18 cellular contexts compared by ENCODE assay signal in the genomic region with DNA sequence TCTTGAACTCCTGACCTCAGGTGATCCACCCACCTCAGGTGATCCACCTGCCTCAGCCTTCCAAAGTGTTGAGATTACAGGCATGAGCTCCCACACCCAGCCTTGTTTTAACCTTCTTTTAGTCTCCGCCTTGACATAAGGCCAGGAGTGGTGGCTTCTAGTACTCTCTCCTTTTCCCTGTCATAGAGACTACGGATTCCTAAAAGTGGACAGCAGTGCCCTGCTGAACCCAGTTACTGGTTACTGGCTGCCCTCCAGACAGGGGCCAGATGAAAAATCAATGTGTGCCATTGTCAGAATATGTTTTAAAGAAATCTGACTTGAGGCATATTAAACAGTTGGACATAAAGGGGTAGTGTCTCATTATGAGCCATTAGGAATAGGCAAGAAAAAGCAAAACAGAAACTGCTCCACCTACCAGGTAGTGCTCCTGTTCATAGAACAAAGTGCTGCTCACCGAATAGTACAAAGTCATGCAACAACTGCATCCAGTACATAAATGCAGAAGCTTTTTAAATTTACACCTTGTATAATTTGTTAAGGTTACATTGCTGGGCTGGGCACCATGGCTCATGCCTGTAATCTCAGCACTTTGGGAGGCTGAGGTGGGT. TPM values are rescaled to one million over a fixed set of nuclear protein-coding genes. Genes with fewer than 3 reads are reported as not detected.
DNase-seq lines count a peak whose midpoint lies in the region; ATAC-seq, FAIRE-seq and TF ChIP-seq lines count a peak whose summit lies in the region.
"Had no signal": no experiment of that assay in that cellular context is flagged by ENCODE, and none has a peak within 500 bp of the region (broad histone marks: within the 10 kb centered on the region; RNA-seq: fewer than 3 reads in every experiment).

No MANE protein-coding gene starts in this region.

- ATAC-seq in right lobe of liver (peak; percentile 33 to 52 (median 45)), HepG2 (no peak), HG03196 (IDR thresholded peaks at IDR 0.05; ENCODE audit: unreplicated experiment) (no peak), HG03469 (IDR thresholded peaks at IDR 0.05; ENCODE audit: unreplicated experiment) (no peak), upper lobe of right lung (no peak)
- ATAC-seq: GM23338 had no signal

- peaks cover 0 to 9% (median 0%) of the 10 kb centered on the region in 4 donors for H3K4me1 ChIP-seq in right lobe of liver
- H3K4me1 ChIP-seq in HepG2 (ENCODE audit: insufficient read depth, low read length), result peaks cover 19% of the 10 kb centered on the region
- peaks cover 2 to 3% of the 10 kb centered on the region in 2 donors for H3K4me1 ChIP-seq in small intestine (ENCODE audit: control insufficient read depth in 2 of 2, insufficient read depth in 1 of 2, low read depth in 1 of 2, low read length in 1 of 2)
- no peaks in the 10 kb centered on the region for H3K4me1 ChIP-seq in upper lobe of right lung
- H3K4me1 ChIP-seq: BE2C, Caco-2 had no signal

- H3K36me3 ChIP-seq in right lobe of liver, result no peaks in the 10 kb centered on the region
- H3K36me3 ChIP-seq in HepG2 (replicated peaks in 1 of 2; ENCODE audit: control insufficient read depth in 1 of 2, insufficient read depth in 2 of 2, low read length in 2 of 2), result no peaks in the 10 kb centered on the region
- H3K36me3 ChIP-seq in small intestine (ENCODE audit: control insufficient read depth in 2 of 2, insufficient read depth in 2 of 2, low read length in 2 of 2), result no peaks in the 10 kb centered on the region
- no peaks in the 10 kb centered on the region for H3K36me3 ChIP-seq in upper lobe of right lung
- H3K36me3 ChIP-seq: BE2C had no signal

- BruUV-seq in HepG2 (replicated peaks; lab: Mats Ljungman, UMichigan), result no TSS peak

- no peaks in the 10 kb centered on the region for H4K20me1 ChIP-seq in HepG2 (ENCODE audit: insufficient read depth, low read length)

- DNase-seq in right lobe of liver (no peak), HepG2 (ENCODE audit: low spot score) (no peak), SK-MEL-5 (ENCODE audit: low read depth, low spot score) (peak; percentile 40), islet precursor cell (peak; percentile 28), small intestine (peak; percentile 32), upper lobe of right lung (no peak)
- DNase-seq: ACHN; BE2C; C1 segment of cervical spinal cord; Caco-2; CD4-positive, CD25-positive, alpha-beta regulatory T cell; CD8-positive, alpha-beta memory T cell; HCEC 1CT had no signal

- TF ChIP-seq EP300 in HepG2 (IDR thresholded peaks at IDR 0.05; ENCODE audit: low read depth in 2 of 2, low read length in 2 of 2), result no peak
- TF ChIP-seq EP300 in HepG2 (CRISPR knock-in tag; IDR thresholded peaks at IDR 0.05; ENCODE audit: borderline replicate concordance), result no peak

- 31% methylated on average over 2 of the region's 3 CpGs for WGBS in right lobe of liver (ENCODE audit: insufficient coverage, low coverage, low lambda C conversion rate, missing lambda C conversion rate)
- WGBS in HepG2 (ENCODE audit: low lambda C conversion rate), result 83% methylated on average over 3 of the region's 3 CpGs
- WGBS in small intestine, 3 donors, result 58 to 80% (median 70%) methylated on average over 3 of the region's 3 CpGs

- no peak for TF ChIP-seq RAD21 in HepG2 (CRISPR knock-in tag; IDR thresholded peaks at IDR 0.05)

- FAIRE-seq in HepG2 (lab: Jason Lieb, UNC), result no peak
- no peak for FAIRE-seq in small intestine (lab: Jason Lieb, UNC)
- FAIRE-seq: D721Med, H54 had no signal

- CTCF ChIA-PET in HepG2 (lab: Yijun Ruan, JAX; ENCODE audit: low intra/inter-chr PET ratio, low total read pairs), result no interaction called here

- H3K9ac ChIP-seq in HepG2 (ENCODE audit: insufficient read depth, low read depth, low read length), result no peak overlapping the region

- TF ChIP-seq CTCF in right lobe of liver (IDR thresholded peaks at IDR 0.05) (no peak), HepG2 (CRISPR knock-in tag; IDR thresholded peaks at IDR 0.05) (no peak), upper lobe of right lung (IDR thresholded peaks at IDR 0.05) (no peak)

- H3K27me3 ChIP-seq in right lobe of liver (no peaks in the 10 kb centered on the region), HepG2 (ENCODE audit: control insufficient read depth in 1 of 2, insufficient read depth in 2 of 2, low read length in 2 of 2) (peaks cover 0 to 3% of the 10 kb centered on the region in 2 experiments; a peak in 2 of 5 replicates), small intestine (ENCODE audit: control insufficient read depth in 2 of 2, insufficient read depth in 2 of 2, low read length in 2 of 2) (no peaks in the 10 kb centered on the region), upper lobe of right lung (no peaks in the 10 kb centered on the region)

- no peaks in the 10 kb centered on the region for H3K79me2 ChIP-seq in HepG2 (ENCODE audit: insufficient read depth, low read length)

- H3K27ac ChIP-seq in right lobe of liver (no peak overlapping the region), HepG2 (ENCODE audit: extremely low read length, insufficient read depth, low read length) (no peak overlapping the region), small intestine (ENCODE audit: low read depth in 1 of 2, low read length in 1 of 2) (no peak overlapping the region), upper lobe of right lung (no peak overlapping the region)

- H3K4me3 ChIP-seq in right lobe of liver (no peak overlapping the region), HepG2 (replicated peaks in 1 of 3; ENCODE audit: insufficient read depth in 1 of 3, low read depth in 2 of 3, low read length in 3 of 3) (no peak overlapping the region), small intestine (ENCODE audit: low read depth in 1 of 2, low read length in 2 of 2) (no peak overlapping the region), upper lobe of right lung (no peak overlapping the region)
- H3K4me3 ChIP-seq: GM23338 had no signal

- no peaks in the 10 kb centered on the region for H3K9me3 ChIP-seq in right lobe of liver
- H3K9me3 ChIP-seq in HepG2 (ENCODE audit: low read length), result no peaks in the 10 kb centered on the region
- no peaks in the 10 kb centered on the region for H3K9me3 ChIP-seq in small intestine (ENCODE audit: control insufficient read depth, low read depth)
- no peaks in the 10 kb centered on the region for H3K9me3 ChIP-seq in upper lobe of right lung
- H3K9me3 ChIP-seq: BE2C, Caco-2 had no signal

- POLR2A ChIA-PET in HepG2 (lab: Yijun Ruan, JAX), result interaction anchor here (0.7 kb wide), 1 partner anchor 32 kb away, joined by 3 read pairs; a partner anchor contains a TSS

- intact Hi-C loops in right lobe of liver (cut with DNase I), result no loop called here
- intact Hi-C loops in HepG2 (cut with micrococcal nuclease; ENCODE audit: unreplicated experiment), result no loop called here
- intact Hi-C loops in upper lobe of right lung (cut with DNase I), result no loop called here

- in situ Hi-C loops in HepG2 (cut with HindIII; ENCODE audit: extremely low pct_ligation_motif_present, low pct_unique_long_range_greater_than_20kb) (no loop called here), SK-MEL-5 (cut with HindIII; ENCODE audit: low pct_unique_long_range_greater_than_20kb, low sequenced_read_pairs) (no loop called here)

- no peak overlapping the region for H3K4me2 ChIP-seq in HepG2 (ENCODE audit: low read depth, low read length)
- H3K4me2 ChIP-seq: GM23338 had no signal

- TF ChIP-seq POLR2A in right lobe of liver (IDR thresholded peaks at IDR 0.05), result no peak
- TF ChIP-seq POLR2A in HepG2 (IDR thresholded peaks at IDR 0.05; ENCODE audit: insufficient read depth in 1 of 2, low read depth in 2 of 2, low read length in 2 of 2), result no peak

- H2AFZ ChIP-seq in HepG2 (ENCODE audit: low read length), result no peak overlapping the region
- H2AFZ ChIP-seq: GM23338 had no signal

RNA-seq across cellular contexts. Expression of a gene that starts 32.1 kb away (rescaled TPM):
- total RNA-seq in right lobe of liver (10 to 100 TPM; 35.6 to 60.8 (median 49.8) TPM), HepG2 (2016; rRNA removed; fragmentation: Illumina TruSeq; extraction: Trizol) (38.3 and 42.2 TPM in 2 replicates), upper lobe of right lung (89.3 TPM)
- total RNA-seq in HepG2 (2016; cell fraction: cytosol; rRNA removed; fragmentation: Illumina TruSeq; extraction: Trizol; ENCODE audit: low read depth), result 11.5 and 12.7 TPM in 2 replicates
- 30.2 and 40.2 TPM in 2 replicates for total RNA-seq in HepG2 (2016; cell fraction: insoluble cytoplasmic fraction; rRNA removed; fragmentation: Illumina TruSeq; extraction: Trizol)
- 13.6 and 14.8 TPM in 2 replicates for total RNA-seq in HepG2 (2016; cell fraction: membrane; rRNA removed; fragmentation: Illumina TruSeq; extraction: Trizol)
- 60.9 and 76.8 TPM in 2 replicates for total RNA-seq in HepG2 (2016; cell fraction: nucleus; rRNA removed; fragmentation: Illumina TruSeq; extraction: Trizol)
- polyA plus RNA-seq in HepG2 (2011; rRNA removed) (30.8 and 37.6 TPM in 2 replicates), small intestine (10 to 100 TPM; 13.2 to 37.8 (median 22.1) TPM)
- 17.8 and 19.0 TPM in 2 replicates for polyA plus RNA-seq in HepG2 (2011; cell fraction: cytosol; rRNA removed)
- polyA plus RNA-seq in HepG2 (2011; cell fraction: nucleus; rRNA removed), result 100 and 122 TPM in 2 replicates
- 34.2 and 35.8 TPM in 2 replicates for polyA plus RNA-seq in HepG2 (2012)
- 1.8 and 2.0 TPM in 2 replicates for polyA plus RNA-seq in HepG2 (2016; cell fraction: cytosol; fragmentation: Illumina TruSeq; extraction: Trizol; ENCODE audit: low read depth)
- 32.0 and 43.7 TPM in 2 replicates for polyA plus RNA-seq in HepG2 (2016; cell fraction: insoluble cytoplasmic fraction; fragmentation: Illumina TruSeq; extraction: Trizol; ENCODE audit: low read depth)
- polyA plus RNA-seq in HepG2 (2016; cell fraction: membrane; fragmentation: Illumina TruSeq; extraction: Trizol; ENCODE audit: low read depth), result 5.0 and 6.2 TPM in 2 replicates
- 104 and 121 TPM in 2 replicates for polyA plus RNA-seq in HepG2 (2016; cell fraction: nucleus; fragmentation: Illumina TruSeq; extraction: Trizol; ENCODE audit: insufficient read depth, low read depth)
- 51.6 and 77.7 TPM in 2 replicates for polyA minus RNA-seq in HepG2 (2011; rRNA and poly(A)+ RNA removed; ENCODE audit: low replicate concordance)
- 27.8 and 28.2 TPM in 2 replicates for polyA minus RNA-seq in HepG2 (2011; cell fraction: cytosol; rRNA and poly(A)+ RNA removed)
- 64.4 and 71.0 TPM in 2 replicates for polyA minus RNA-seq in HepG2 (2011; cell fraction: nucleus; rRNA and poly(A)+ RNA removed)
- 15.2 and 16.8 TPM in 2 replicates for total RNA-seq in SK-MEL-5 (2014; rRNA removed; shearing (Covaris generic))
- 44.2 and 60.2 TPM in 2 replicates for polyA plus RNA-seq in SK-MEL-5 (2015; cell fraction: cytosol; rRNA removed)
- polyA plus RNA-seq in SK-MEL-5 (2015; cell fraction: nucleus; rRNA removed), result 103 and 112 TPM in 2 replicates

RNA-seq across cellular contexts. Expression of a gene that starts 47.8 kb away (rescaled TPM):
- total RNA-seq in right lobe of liver (10 to 100 TPM in 1 of 6 experiments, 1 to 10 TPM in 5; 2.2 to 10.4 (median 3.4) TPM), HepG2 (2016; rRNA removed; fragmentation: Illumina TruSeq; extraction: Trizol) (3.2 and 5.3 TPM in 2 replicates), upper lobe of right lung (10.4 TPM)
- 4.6 and 5.3 TPM in 2 replicates for total RNA-seq in HepG2 (2016; cell fraction: cytosol; rRNA removed; fragmentation: Illumina TruSeq; extraction: Trizol; ENCODE audit: low read depth)
- total RNA-seq in HepG2 (2016; cell fraction: insoluble cytoplasmic fraction; rRNA removed; fragmentation: Illumina TruSeq; extraction: Trizol), result 2.3 and 6.0 TPM in 2 replicates
- total RNA-seq in HepG2 (2016; cell fraction: membrane; rRNA removed; fragmentation: Illumina TruSeq; extraction: Trizol), result 2.1 and 2.6 TPM in 2 replicates
- 16.7 and 17.4 TPM in 2 replicates for total RNA-seq in HepG2 (2016; cell fraction: nucleus; rRNA removed; fragmentation: Illumina TruSeq; extraction: Trizol)
- polyA plus RNA-seq in HepG2 (2011; rRNA removed) (3.2 and 3.3 TPM in 2 replicates), small intestine (1 to 10 TPM in 1 of 3 donors, under 1 TPM in 2; 0.27 to 2.0 (median 0.67) TPM)
- polyA plus RNA-seq in HepG2 (2011; cell fraction: cytosol; rRNA removed), result 0.70 and 0.79 TPM in 2 replicates
- 16.9 and 20.1 TPM in 2 replicates for polyA plus RNA-seq in HepG2 (2011; cell fraction: nucleus; rRNA removed)
- 2.8 and 3.1 TPM in 2 replicates for polyA plus RNA-seq in HepG2 (2012)
- 0.44 and 0.50 TPM in 2 replicates for polyA plus RNA-seq in HepG2 (2016; cell fraction: cytosol; fragmentation: Illumina TruSeq; extraction: Trizol; ENCODE audit: low read depth)
- polyA plus RNA-seq in HepG2 (2016; cell fraction: insoluble cytoplasmic fraction; fragmentation: Illumina TruSeq; extraction: Trizol; ENCODE audit: low read depth), result 1.8 and 2.1 TPM in 2 replicates
- polyA plus RNA-seq in HepG2 (2016; cell fraction: membrane; fragmentation: Illumina TruSeq; extraction: Trizol; ENCODE audit: low read depth), result 0.84 and 1.6 TPM in 2 replicates
- polyA plus RNA-seq in HepG2 (2016; cell fraction: nucleus; fragmentation: Illumina TruSeq; extraction: Trizol; ENCODE audit: insufficient read depth, low read depth), result 16.9 and 18.5 TPM in 2 replicates
- 6.0 and 7.6 TPM in 2 replicates for polyA minus RNA-seq in HepG2 (2011; rRNA and poly(A)+ RNA removed; ENCODE audit: low replicate concordance)
- polyA minus RNA-seq in HepG2 (2011; cell fraction: cytosol; rRNA and poly(A)+ RNA removed), result 1.6 and 3.0 TPM in 2 replicates
- polyA minus RNA-seq in HepG2 (2011; cell fraction: nucleus; rRNA and poly(A)+ RNA removed), result 17.4 and 18.2 TPM in 2 replicates
- total RNA-seq in SK-MEL-5 (2014; rRNA removed; shearing (Covaris generic)), result 0.55 and 0.96 TPM in 2 replicates
- 0.32 and 0.86 TPM in 2 replicates for polyA plus RNA-seq in SK-MEL-5 (2015; cell fraction: cytosol; rRNA removed)
- polyA plus RNA-seq in SK-MEL-5 (2015; cell fraction: nucleus; rRNA removed), result 5.4 and 5.6 TPM in 2 replicates

RNA-seq across cellular contexts. Expression of a gene that starts 48.1 kb away (rescaled TPM):
- total RNA-seq in right lobe of liver (1 to 10 TPM in 1 of 6 experiments, under 1 TPM in 5; 0.31 to 1.1 (median 0.78) TPM), HepG2 (2016; rRNA removed; fragmentation: Illumina TruSeq; extraction: Trizol) (0.62 and 0.86 TPM in 2 replicates), upper lobe of right lung (3.8 TPM)
- total RNA-seq in HepG2 (2016; cell fraction: cytosol; rRNA removed; fragmentation: Illumina TruSeq; extraction: Trizol; ENCODE audit: low read depth), result 0.62 and 0.71 TPM in 2 replicates
- total RNA-seq in HepG2 (2016; cell fraction: insoluble cytoplasmic fraction; rRNA removed; fragmentation: Illumina TruSeq; extraction: Trizol), result 0.86 and 1.00 TPM in 2 replicates
- total RNA-seq in HepG2 (2016; cell fraction: membrane; rRNA removed; fragmentation: Illumina TruSeq; extraction: Trizol), result 1.1 and 1.2 TPM in 2 replicates
- 0.47 and 0.68 TPM in 2 replicates for total RNA-seq in HepG2 (2016; cell fraction: nucleus; rRNA removed; fragmentation: Illumina TruSeq; extraction: Trizol)
- polyA plus RNA-seq in HepG2 (2011; rRNA removed) (0.35 and 0.41 TPM in 2 replicates), small intestine (10 to 100 TPM in 2 of 3 donors, 1 to 10 TPM in 1; 2.6 to 41.9 (median 10.5) TPM)
- 0.13 and 0.24 TPM in 2 replicates for polyA plus RNA-seq in HepG2 (2011; cell fraction: cytosol; rRNA removed)
- 0.37 and 0.81 TPM in 2 replicates for polyA plus RNA-seq in HepG2 (2011; cell fraction: nucleus; rRNA removed)
- polyA plus RNA-seq in HepG2 (2012), result 0.44 and 0.50 TPM in 2 replicates
- 0.77 and 0.84 TPM in 2 replicates for polyA plus RNA-seq in HepG2 (2016; cell fraction: cytosol; fragmentation: Illumina TruSeq; extraction: Trizol; ENCODE audit: low read depth)
- polyA plus RNA-seq in HepG2 (2016; cell fraction: insoluble cytoplasmic fraction; fragmentation: Illumina TruSeq; extraction: Trizol; ENCODE audit: low read depth), result 0.55 and 0.73 TPM in 2 replicates
- 0.72 and 1.00 TPM in 2 replicates for polyA plus RNA-seq in HepG2 (2016; cell fraction: membrane; fragmentation: Illumina TruSeq; extraction: Trizol; ENCODE audit: low read depth)
- polyA plus RNA-seq in HepG2 (2016; cell fraction: nucleus; fragmentation: Illumina TruSeq; extraction: Trizol; ENCODE audit: insufficient read depth, low read depth), result 0.29 and 0.92 TPM in 2 replicates
- polyA minus RNA-seq in HepG2 (2011; rRNA and poly(A)+ RNA removed; ENCODE audit: low replicate concordance), result 0.06 and 3.9 TPM in 2 replicates
- polyA minus RNA-seq in HepG2 (2011; cell fraction: cytosol; rRNA and poly(A)+ RNA removed), result 0.40 and 0.53 TPM in 2 replicates
- not detected in 2 replicates for polyA minus RNA-seq in HepG2 (2011; cell fraction: nucleus; rRNA and poly(A)+ RNA removed)
- total RNA-seq in SK-MEL-5 (2014; rRNA removed; shearing (Covaris generic)), result 0.59 and 1.1 TPM in 2 replicates
- polyA plus RNA-seq in SK-MEL-5 (2015; cell fraction: cytosol; rRNA removed), result 0.96 and 1.4 TPM in 2 replicates
- polyA plus RNA-seq in SK-MEL-5 (2015; cell fraction: nucleus; rRNA removed), result 3.7 TPM in 1 of 2 replicates, not detected in the other

Comparison
In these comparisons a context has a peak if more than half of its experiments do, and no peak if none do; other contexts are left out.
1. ATAC-seq: peak in right lobe of liver (4 of 4); none in HepG2 (single experiment), HG03196 (single experiment), HG03469 (single experiment) and upper lobe of right lung (single experiment).
2. DNase-seq: peak in SK-MEL-5 (single experiment), islet precursor cell (single experiment) and small intestine (single experiment); none in right lobe of liver (0 of 3), HepG2 (single experiment) and upper lobe of right lung (single experiment).